ENCODE assay signal across 22 cellular contexts in genomic region chr14:47619397-47619796, GRCh38. TPM values are rescaled to one million over a fixed set of nuclear protein-coding genes. Genes with fewer than 3 reads are reported as not detected.
A peak's percentile ranks its signal among the peaks of the same experiment; 100 is the strongest.
DNase-seq lines count a peak whose midpoint lies in the region; ATAC-seq and TF ChIP-seq lines count a peak whose summit lies in the region.
"Had no signal": no experiment of that assay in that cellular context is flagged by ENCODE, and none has a peak within 500 bp of the region (broad histone marks: within the 10 kb centered on the region; RNA-seq: fewer than 3 reads in every experiment).

No MANE protein-coding gene starts in this region.

- H3K4me1 ChIP-seq in RWPE2 (ENCODE audit: insufficient read depth, poor library complexity, severe bottlenecking), result no peaks in the 10 kb centered on the region
- H3K4me1 ChIP-seq: BLaER1 treated with 17β-estradiol and CSF1 and Interleukin-3, amounts not matched to agents 10 nM and 100 nM had no signal

- no peak overlapping the region for H3K27ac ChIP-seq in RWPE2 (ENCODE audit: poor library complexity, severe bottlenecking)
- H3K27ac ChIP-seq: 22Rv1; BLaER1 treated with 17β-estradiol and CSF1 and Interleukin-3, amounts not matched to agents 10 nM and 100 nM; KMS-11; PC-9 had no signal

- ATAC-seq in RWPE2 (ENCODE audit: low read depth), result peak; percentile 76
- no peak for ATAC-seq in left ventricle myocardium superior
- no peak for ATAC-seq in left lobe of liver
- no peak for ATAC-seq in HG03175 (IDR thresholded peaks at IDR 0.05; ENCODE audit: unreplicated experiment)
- ATAC-seq: HCT116, HepG2, SK-N-SH treated with all-trans-retinoic acid at 6 μM for 48 hours had no signal

- peaks cover under 1% of the 10 kb centered on the region for H3K27me3 ChIP-seq in RWPE2 (ENCODE audit: insufficient read depth, poor library complexity, severe bottlenecking)
- H3K27me3 ChIP-seq: BLaER1 treated with 17β-estradiol and CSF1 and Interleukin-3, amounts not matched to agents 10 nM and 100 nM; MG63 had no signal

- no peaks in the 10 kb centered on the region for H3K36me3 ChIP-seq in RWPE2 (ENCODE audit: low read depth)
- H3K36me3 ChIP-seq: BLaER1 treated with 17β-estradiol and CSF1 and Interleukin-3, amounts not matched to agents 10 nM and 100 nM; MG63 had no signal

- no peak overlapping the region for H3K4me3 ChIP-seq in RWPE2 (ENCODE audit: severe bottlenecking)
- H3K4me3 ChIP-seq: BLaER1 treated with 17β-estradiol and CSF1 and Interleukin-3, amounts not matched to agents 10 nM and 100 nM; MG63; PC-9 had no signal

- intact Hi-C loops in left ventricle myocardium superior (cut with micrococcal nuclease), result no loop called here

- TF ChIP-seq CTCF in RWPE2 (IDR thresholded peaks at IDR 0.05; ENCODE audit: poor library complexity, severe bottlenecking), result no peak

- no peaks in the 10 kb centered on the region for H3K9me3 ChIP-seq in RWPE2 (ENCODE audit: severe bottlenecking)
- H3K9me3 ChIP-seq: BLaER1 treated with 17β-estradiol and CSF1 and Interleukin-3, amounts not matched to agents 10 nM and 100 nM; MG63 had no signal

- peak; percentile 26 for DNase-seq in DMS53 (lab: John Stamatoyannopoulos, UW)
- no peak for DNase-seq in DMS53 treated with DMSO at 0.1 percent for 48 hours (lab: John Stamatoyannopoulos, UW; ENCODE audit: unreplicated experiment)
- no peak for DNase-seq in RWPE2 (ENCODE audit: low spot score)
- DNase-seq in hepatic stellate cell (ENCODE audit: low spot score), result peak; percentile 12
- no peak for DNase-seq in T-helper 1 cell
- DNase-seq in left ventricle myocardium superior, result no peak
- DNase-seq in left lobe of liver (ENCODE audit: low spot score), result no peak
- DNase-seq: DMS 273 treated with DMSO at 0.1 percent for 48 hours, MG63, NCI-H1092 treated with DMSO at 0.1 percent for 48 hours, NCI-H1694 treated with DMSO at 0.1 percent for 48 hours, NCI-H446 treated with DMSO at 0.1 percent for 48 hours, NCI-H748 treated with DMSO at 0.1 percent for 48 hours, PC-9, Right ventricle myocardium superior had no signal

RNA-seq across cellular contexts. Expression of gene MDGA2, which starts 56.0 kb away (rescaled TPM):
- total RNA-seq in left ventricle myocardium superior, result not detected
- total RNA-seq in left lobe of liver, result not detected
- total RNA-seq: HepG2, PC-9, Right ventricle myocardium superior had no signal

Comparison
In these comparisons a context has a peak if more than half of its experiments do, and no peak if none do; other contexts are left out.
1. DNase-seq: peak in DMS53 (single experiment) and hepatic stellate cell (single experiment); none in DMS53 treated with DMSO at 0.1 percent for 48 hours (single experiment), RWPE2 (single experiment), T-helper 1 cell (0 of 5), left ventricle myocardium superior (single experiment) and left lobe of liver (single experiment).